ENCODE assay signal across 8 cellular contexts in the genomic region with DNA sequence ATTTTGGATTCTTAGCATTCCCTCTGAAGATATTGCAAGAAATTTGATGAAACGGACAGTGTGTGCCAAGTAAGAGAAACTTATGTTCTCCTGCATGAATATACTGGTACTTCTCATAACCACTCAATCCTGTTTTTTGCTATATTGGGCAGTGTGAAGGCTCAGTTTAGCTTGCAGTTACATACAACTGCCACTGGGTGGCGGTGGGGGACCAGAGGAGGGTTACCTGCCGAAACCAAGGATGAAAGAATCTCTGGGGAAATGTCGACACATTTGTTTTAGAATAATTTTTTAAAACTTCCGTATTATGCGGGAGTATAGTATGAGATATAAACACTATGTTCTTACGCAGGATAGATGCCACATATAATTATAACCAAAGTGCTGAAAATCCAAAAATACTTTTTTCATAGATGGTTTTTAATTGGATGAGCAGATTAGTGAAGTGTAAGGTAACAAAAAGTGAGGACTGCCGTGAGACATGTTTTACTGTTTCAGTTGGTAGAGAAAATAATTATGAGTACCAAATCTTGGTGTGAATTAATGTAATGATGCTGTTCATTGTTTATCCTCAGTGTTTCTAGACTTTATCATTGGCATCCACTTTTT. TPM values are rescaled to one million over a fixed set of nuclear protein-coding genes. Genes with fewer than 3 reads are reported as not detected.
A peak's percentile ranks its signal among the peaks of the same experiment; 100 is the strongest.
DNase-seq lines count a peak whose midpoint lies in the region; ATAC-seq lines count a peak whose summit lies in the region.

No MANE protein-coding gene starts in this region.

- H2BK120ac ChIP-seq in mesendoderm (ENCODE audit: low read depth, low read length), result no peak overlapping the region

- H2BK15ac ChIP-seq in mesendoderm (replicated peaks; ENCODE audit: low read depth), result no peak overlapping the region

- no peak overlapping the region for H3K27ac Mint-ChIP-seq in activated CD4-positive, alpha-beta memory T cell treated with anti-CD3 and anti-CD28 coated beads for 36 hours

- H3K36me3 ChIP-seq in mesendoderm (ENCODE audit: control insufficient read depth, insufficient read depth, low read length), result no peaks in the 10 kb centered on the region

- no peak overlapping the region for H3K18ac ChIP-seq in mesendoderm (ENCODE audit: low read length)

- WGBS in mesendoderm (ENCODE audit: extremely low coverage, insufficient coverage, low lambda C conversion rate), result no CpG with 5 or more reads among the region's 8 CpGs

- H3K4me1 ChIP-seq in mesendoderm (ENCODE audit: control insufficient read depth, low read depth, low read length), result no peaks in the 10 kb centered on the region

- CTCF ChIA-PET in activated CD4-positive, alpha-beta memory T cell treated with anti-CD3 and anti-CD28 coated beads for 36 hours (lab: Charles Lee), result interaction anchor here (0.5 to 3.2 kb wide), 25 partner anchors 8 to 1195 kb away, joined by 3 to 30 read pairs (median 4); partner anchors contain the start of genes HINT3, NCOA7 and TRMT11

- H3K23ac ChIP-seq in mesendoderm (ENCODE audit: low read length), result no peak overlapping the region

- POLR2A ChIA-PET in activated CD4-positive, alpha-beta memory T cell treated with anti-CD3 and anti-CD28 coated beads for 36 hours (lab: Charles Lee), result interaction anchor here (1.7 kb wide), 1 partner anchor 9 kb away, joined by 7 read pairs; the partner anchor contains the start of gene TRMT11

- intact Hi-C loops in activated CD4-positive, alpha-beta memory T cell treated with anti-CD3 and anti-CD28 coated beads for 36 hours (cut with micrococcal nuclease), result loop anchor here (1.0 to 10.0 kb wide), 5 partner anchors 10 to 1189 kb away; partner anchors contain the start of gene TRMT11

- peaks cover 23% of the 10 kb centered on the region for H3K36me3 Mint-ChIP-seq in activated CD4-positive, alpha-beta memory T cell treated with anti-CD3 and anti-CD28 coated beads for 36 hours

- H3K4me3 ChIP-seq in mesendoderm (ENCODE audit: low read length), result no peak overlapping the region

- H3K27ac ChIP-seq in mesendoderm (ENCODE audit: low read depth, low read length), result no peak overlapping the region

- no peak overlapping the region for H2AK5ac ChIP-seq in mesendoderm (ENCODE audit: low read length)

- H3K27me3 Mint-ChIP-seq in activated CD4-positive, alpha-beta memory T cell treated with anti-CD3 and anti-CD28 coated beads for 36 hours, result no peaks in the 10 kb centered on the region

- DNase-seq in COLO829 (ENCODE audit: low spot score), result peak; percentile 68
- peak; percentile 44 for DNase-seq in NCI-H748 treated with DMSO at 0.1 percent for 48 hours (lab: John Stamatoyannopoulos, UW)
- DNase-seq in activated CD4-positive, alpha-beta memory T cell treated with anti-CD3 and anti-CD28 coated beads for 36 hours, result peak; percentile 74
- DNase-seq in effector CD8-positive, alpha-beta T cell (lab: John Stamatoyannopoulos, UW), result peak; percentile 64
- DNase-seq in mesendoderm, result peak; percentile 71
- peak; percentile 52 for DNase-seq in stimulated activated CD8-positive, alpha-beta memory T cell treated with anti-CD3 and anti-CD28 coated beads, Interleukin-4, amount 100 ng/mL, for 24 hours (ENCODE audit: low read depth)

- no peak overlapping the region for H2BK5ac ChIP-seq in mesendoderm (ENCODE audit: low read length)

- H3K79me1 ChIP-seq in mesendoderm (ENCODE audit: low read length), result peaks cover 2% of the 10 kb centered on the region

- no peak overlapping the region for H3K4me3 Mint-ChIP-seq in activated CD4-positive, alpha-beta memory T cell treated with anti-CD3 and anti-CD28 coated beads for 36 hours

- no peak overlapping the region for H3K4me2 ChIP-seq in mesendoderm (ENCODE audit: low read length)

- no peak overlapping the region for H4K5ac ChIP-seq in mesendoderm (ENCODE audit: low read length)

- H3K56ac ChIP-seq in mesendoderm (ENCODE audit: low read length), result no peak overlapping the region

- H3K79me2 ChIP-seq in mesendoderm (ENCODE audit: control insufficient read depth, insufficient read depth, low read length), result peaks cover 14% of the 10 kb centered on the region

- no peak overlapping the region for H3K4ac ChIP-seq in mesendoderm (ENCODE audit: low read depth, low read length)

- peak; percentile 98 for ATAC-seq in GM19455 (IDR thresholded peaks at IDR 0.05; ENCODE audit: unreplicated experiment)
- peak; percentile 96 for ATAC-seq in HG03520 (IDR thresholded peaks at IDR 0.05; ENCODE audit: unreplicated experiment)

- H4K8ac ChIP-seq in mesendoderm (ENCODE audit: low read depth, low read length), result no peak overlapping the region

- peaks cover 28% of the 10 kb centered on the region for H3K4me1 Mint-ChIP-seq in activated CD4-positive, alpha-beta memory T cell treated with anti-CD3 and anti-CD28 coated beads for 36 hours (ENCODE audit: low read depth)

- H3K9ac ChIP-seq in mesendoderm (ENCODE audit: low read length), result no peak overlapping the region

- H3K9me3 Mint-ChIP-seq in activated CD4-positive, alpha-beta memory T cell treated with anti-CD3 and anti-CD28 coated beads for 36 hours, result no peaks in the 10 kb centered on the region

- H3K27me3 ChIP-seq in mesendoderm (ENCODE audit: insufficient read depth, low read length, poor library complexity), result no peaks in the 10 kb centered on the region

RNA-seq across cellular contexts. Expression of gene TRMT11, which starts 9.7 kb away (rescaled TPM):
- total RNA-seq in activated CD4-positive, alpha-beta memory T cell treated with anti-CD3 and anti-CD28 coated beads for 36 hours, result 10 to 100 TPM; 42.8 to 46.9 TPM
- polyA plus RNA-seq in mesendoderm (2013, experiment 1 of 2), result 13.8 TPM
- polyA plus RNA-seq in mesendoderm (2013, experiment 2 of 2), result 15.8 TPM

RNA-seq across cellular contexts. Expression of gene HINT3, which starts 39.5 kb away (rescaled TPM):
- total RNA-seq in activated CD4-positive, alpha-beta memory T cell treated with anti-CD3 and anti-CD28 coated beads for 36 hours, result 1 to 10 TPM; 9.6 to 9.8 TPM
- polyA plus RNA-seq in mesendoderm (2013, experiment 1 of 2), result 5.1 TPM
- polyA plus RNA-seq in mesendoderm (2013, experiment 2 of 2), result 5.2 TPM
